ENCODE assay signal across 19 cellular contexts in genomic region chr2:130153721-130154422, GRCh38. TPM values are rescaled to one million over a fixed set of nuclear protein-coding genes. Genes with fewer than 3 reads are reported as not detected.
"Had no signal": no experiment of that assay in that cellular context is flagged by ENCODE, and none has a peak within 500 bp of the region (broad histone marks: within the 10 kb centered on the region; RNA-seq: fewer than 3 reads in every experiment).

No MANE protein-coding gene starts in this region.

RNA-seq across cellular contexts. Expression of gene CCDC74B, which starts 9.0 kb away (rescaled TPM):
- total RNA-seq: psoas muscle had no signal

RNA-seq across cellular contexts. Expression of gene POTEF, which starts 24.9 kb away (rescaled TPM):
- total RNA-seq: naive thymus-derived CD8-positive, alpha-beta T cell; natural killer cell treated with Interleukin-12 subunit alpha and Interleukin-12 subunit beta and Interleukin-15 and Interleukin-18, amount 100 ng/mL, for 72 hours; psoas muscle; renal cortical epithelial cell; right lobe of liver; subcutaneous adipose tissue; temporal lobe; thoracic aorta; tibial nerve; upper lobe of left lung; urinary bladder; vagina had no signal
- polyA plus RNA-seq: naive thymus-derived CD8-positive, alpha-beta T cell; psoas muscle; stomach; urinary bladder had no signal

RNA-seq across cellular contexts. Expression of gene TUBA3E, which starts 44.4 kb away (rescaled TPM):
- total RNA-seq: naive thymus-derived CD8-positive, alpha-beta T cell; natural killer cell treated with Interleukin-12 subunit alpha and Interleukin-12 subunit beta and Interleukin-15 and Interleukin-18, amount 100 ng/mL, for 72 hours; neural crest cell; omental fat pad; osteocyte; pancreas; progenitor cell of endocrine pancreas; psoas muscle; renal cortical epithelial cell; right lobe of liver; smooth muscle cell; stomach; subcutaneous adipose tissue; temporal lobe; thoracic aorta; tibial nerve; upper lobe of left lung; urinary bladder; vagina had no signal
- polyA plus RNA-seq: naive thymus-derived CD8-positive, alpha-beta T cell; smooth muscle cell; stomach; urinary bladder had no signal
